In the genomic region with DNA sequence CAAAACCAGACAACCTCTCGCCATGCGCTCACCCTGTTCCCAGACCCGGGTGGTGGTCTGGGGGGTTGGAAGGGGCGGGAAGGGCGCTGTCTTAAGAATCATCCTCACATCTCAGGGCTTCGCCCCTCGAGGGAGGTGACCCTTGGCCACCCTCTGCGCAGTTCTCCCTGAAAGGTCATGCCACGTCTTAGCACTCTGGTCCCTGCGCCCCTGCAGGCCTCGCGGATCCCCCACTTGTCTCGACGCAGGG, we compare ENCODE assay signal across 10 cellular contexts. TPM values are rescaled to one million over a fixed set of nuclear protein-coding genes. Genes with fewer than 3 reads are reported as not detected.
DNase-seq lines count a peak whose midpoint lies in the region; ATAC-seq, FAIRE-seq and TF ChIP-seq lines count a peak whose summit lies in the region.
"Had no signal": no experiment of that assay in that cellular context is flagged by ENCODE, and none has a peak within 500 bp of the region (broad histone marks: within the 10 kb centered on the region; RNA-seq: fewer than 3 reads in every experiment).

No MANE protein-coding gene starts in this region.

- peak overlapping the region; percentile 94 for H3K14ac ChIP-seq in neuronal stem cell (ENCODE audit: low read length)

- BruUV-seq in Panc1 (replicated peaks; lab: Mats Ljungman, UMichigan), result no TSS peak
- BruUV-seq in endothelial cell of umbilical vein (replicated peaks; lab: Mats Ljungman, UMichigan), result no TSS peak

- H2BK12ac ChIP-seq in neuronal stem cell (ENCODE audit: low read length), result peak overlapping the region; percentile 52

- H4K91ac ChIP-seq in neuronal stem cell (ENCODE audit: low read depth, low read length, poor library complexity), result peak overlapping the region; percentile 34

- H3K9ac ChIP-seq in endothelial cell of umbilical vein (replicated peaks; ENCODE audit: extremely low read depth, insufficient read depth, low read length) (peak overlapping the region; percentile 79), neuronal stem cell (ENCODE audit: low read depth, low read length, poor library complexity) (peak overlapping the region; percentile 88)

- H3K4me3 ChIP-seq in CD8-positive, alpha-beta memory T cell (ENCODE audit: low read length), result peak overlapping the region; percentile 41
- H3K4me3 ChIP-seq in Panc1 (ENCODE audit: low read depth in 2 of 2, low read length in 2 of 2) (peak overlapping the region; percentile 71 to 83), endothelial cell of umbilical vein (replicated peaks in 1 of 3; ENCODE audit: insufficient read depth in 1 of 3, low read depth in 1 of 3, low read length in 3 of 3) (peak overlapping the region in 2 of 3 experiments; percentile 56 to 76), neuronal stem cell (ENCODE audit: low read length in 2 of 2) (peak overlapping the region; percentile 42 to 76)

- no CpG with 5 or more reads among the region's 14 CpGs for WGBS in neuronal stem cell (ENCODE audit: extremely low coverage in 2 of 2, insufficient read length in 2 of 2, insufficient replicate concordance in 1 of 2), 2 donors

- intact Hi-C loops in Panc1 (cut with micrococcal nuclease; ENCODE audit: unreplicated experiment) (loop anchor here (5.0 kb wide), 1 partner anchor 43 kb away; the partner anchor contains the start of gene CAPRIN2), endothelial cell of umbilical vein (cut with micrococcal nuclease) (loop anchor here (1.0 to 10.0 kb wide), 7 partner anchors 41 to 1561 kb away; partner anchors contain the start of genes CAPRIN2 and IPO8)

- H3K36me3 Mint-ChIP-seq in CD8-positive, alpha-beta memory T cell, result no peaks in the 10 kb centered on the region
- H3K36me3 Mint-ChIP-seq in activated naive CD4-positive, alpha-beta T cell treated with anti-CD3 and anti-CD28 coated beads, Interleukin-2, amount 10 ng/mL, durations not matched to agents 7 days and 5 days, result no peaks in the 10 kb centered on the region

- no peaks in the 10 kb centered on the region for H3K9me3 ChIP-seq in CD8-positive, alpha-beta memory T cell (ENCODE audit: low read length)
- H3K9me3 ChIP-seq in Panc1 (ENCODE audit: control insufficient read depth, insufficient read depth, low read depth, low read length), result no peaks in the 10 kb centered on the region
- H3K9me3 ChIP-seq in endothelial cell of umbilical vein (replicated peaks; ENCODE audit: control insufficient read depth, insufficient read depth, low read length), result no peaks in the 10 kb centered on the region
- H3K9me3 ChIP-seq in neuronal stem cell (replicated peaks in 1 of 2; ENCODE audit: control insufficient read depth in 2 of 2, insufficient read depth in 1 of 2, low read depth in 1 of 2, low read length in 2 of 2), result peaks cover 0 to 1% of the 10 kb centered on the region in 2 donors

- peak overlapping the region; percentile 69 for H2BK120ac ChIP-seq in neuronal stem cell (ENCODE audit: low read depth, low read length)

- peaks cover 12 to 21% (median 13%) of the 10 kb centered on the region in 3 donors for H3K4me1 Mint-ChIP-seq in CD8-positive, alpha-beta memory T cell
- H3K4me1 Mint-ChIP-seq in activated naive CD4-positive, alpha-beta T cell treated with anti-CD3 and anti-CD28 coated beads, Interleukin-2, amount 10 ng/mL, durations not matched to agents 7 days and 5 days, result peaks cover 22% of the 10 kb centered on the region

- peak overlapping the region in 3 of 8 donors; percentile 29 to 69 (median 56) for H3K27ac Mint-ChIP-seq in CD8-positive, alpha-beta memory T cell
- no peak overlapping the region for H3K27ac Mint-ChIP-seq in activated naive CD4-positive, alpha-beta T cell treated with anti-CD3 and anti-CD28 coated beads, Interleukin-2, amount 10 ng/mL, durations not matched to agents 7 days and 5 days

- H4K8ac ChIP-seq in neuronal stem cell (ENCODE audit: low read depth, low read length), result no peak overlapping the region

- no peak overlapping the region for H2AFZ ChIP-seq in endothelial cell of umbilical vein (ENCODE audit: low read depth, low read length)
- peak overlapping the region; percentile 93 for H2AFZ ChIP-seq in neuronal stem cell (ENCODE audit: low read length)

- DNase-seq in CD8-positive, alpha-beta memory T cell, result peak in 1 of 5 donors; percentile 16
- no peak for DNase-seq in Panc1 (ENCODE audit: low read depth, low spot score)
- no peak for DNase-seq in endothelial cell of umbilical vein (ENCODE audit: low read depth, low spot score)
- peak; percentile 35 for DNase-seq in neuronal stem cell (ENCODE audit: low spot score)
- no peak for DNase-seq in GF-D8 (lab: John Stamatoyannopoulos, UW)
- no peak for DNase-seq in A172 (ENCODE audit: low spot score)
- DNase-seq in activated naive CD4-positive, alpha-beta T cell treated with anti-CD3 and anti-CD28 coated beads, Interleukin-2, amount 10 ng/mL, durations not matched to agents 7 days and 5 days, result no peak
- DNase-seq: foreskin melanocyte, NCI-H446 treated with DMSO at 0.1 percent for 48 hours had no signal

- dilution Hi-C loops in endothelial cell of umbilical vein (cut with MboI; ENCODE audit: extremely low pct_ligation_motif_present, low sequenced_read_pairs), result no loop called here

- H3K4me2 ChIP-seq in endothelial cell of umbilical vein (ENCODE audit: insufficient read depth, low read length), result peak overlapping the region; percentile 71
- peak overlapping the region; percentile 100 for H3K4me2 ChIP-seq in neuronal stem cell (ENCODE audit: insufficient read depth, low read length, poor library complexity, severe bottlenecking)

- H4K20me1 ChIP-seq in endothelial cell of umbilical vein (replicated peaks; ENCODE audit: control insufficient read depth, extremely low read depth, insufficient read depth, low read length), result no peaks in the 10 kb centered on the region

- H3K79me2 ChIP-seq in endothelial cell of umbilical vein (ENCODE audit: control insufficient read depth, insufficient read depth, low read length), result peaks cover 2% of the 10 kb centered on the region

- ATAC-seq in Panc1 (no peak), GM19467 (IDR thresholded peaks at IDR 0.05; ENCODE audit: unreplicated experiment) (no peak)

- no peaks in the 10 kb centered on the region for H3K4me1 ChIP-seq in CD8-positive, alpha-beta memory T cell (ENCODE audit: insufficient read depth, low read length)
- peaks cover 45% of the 10 kb centered on the region for H3K4me1 ChIP-seq in Panc1 (ENCODE audit: control insufficient read depth, insufficient read depth, low read length)
- peaks cover 39% of the 10 kb centered on the region for H3K4me1 ChIP-seq in endothelial cell of umbilical vein (ENCODE audit: control insufficient read depth, extremely low read depth, insufficient read depth, low read length)
- H3K4me1 ChIP-seq in neuronal stem cell (ENCODE audit: control insufficient read depth in 2 of 2, insufficient read depth in 1 of 2, low read depth in 1 of 2, low read length in 2 of 2), result peaks cover 6 to 15% of the 10 kb centered on the region in 2 donors

- H2BK15ac ChIP-seq in neuronal stem cell (ENCODE audit: low read length), result peak overlapping the region; percentile 68

- no peak overlapping the region for H3K4ac ChIP-seq in neuronal stem cell (ENCODE audit: low read length)

- H3K18ac ChIP-seq in neuronal stem cell (ENCODE audit: low read length), result peak overlapping the region; percentile 98

- in situ Hi-C loops in Panc1 (cut with HindIII; ENCODE audit: low pct_unique_long_range_greater_than_20kb, low sequenced_read_pairs), result no loop called here

- H3K9me1 ChIP-seq in endothelial cell of umbilical vein (replicated peaks; ENCODE audit: control insufficient read depth, extremely low read depth, insufficient read depth, low read length), result no peaks in the 10 kb centered on the region

- H2BK5ac ChIP-seq in neuronal stem cell (ENCODE audit: low read length), result peak overlapping the region; percentile 97

- peaks cover 5% of the 10 kb centered on the region for H3K27me3 ChIP-seq in CD8-positive, alpha-beta memory T cell (ENCODE audit: insufficient read depth, low read length, poor library complexity, severe bottlenecking)
- no peaks in the 10 kb centered on the region for H3K27me3 ChIP-seq in Panc1 (ENCODE audit: control insufficient read depth, insufficient read depth, low read length)
- no peaks in the 10 kb centered on the region for H3K27me3 ChIP-seq in endothelial cell of umbilical vein (ENCODE audit: control insufficient read depth in 2 of 2, insufficient read depth in 2 of 2, low read length in 2 of 2)
- H3K27me3 ChIP-seq in neuronal stem cell (ENCODE audit: control insufficient read depth in 3 of 3, insufficient read depth in 3 of 3, low read depth in 1 of 3, low read length in 3 of 3), result peaks cover 0 to 34% (median 8%) of the 10 kb centered on the region in 3 experiments

- FAIRE-seq in endothelial cell of umbilical vein (lab: Jason Lieb, UNC), result no peak

- H3K79me1 ChIP-seq in neuronal stem cell (ENCODE audit: low read depth, low read length), result no peaks in the 10 kb centered on the region

- POLR2A ChIA-PET in CD8-positive, alpha-beta memory T cell (lab: Charles Lee), result no interaction called here
- POLR2A ChIA-PET in Panc1 (lab: Charles Lee), result interaction anchor here (0.6 kb wide), 1 partner anchor 41 kb away, joined by 3 read pairs; no protein-coding TSS in a partner anchor
- POLR2A ChIA-PET in endothelial cell of umbilical vein (lab: Charles Lee), result interaction anchor here (1.9 kb wide), 1 partner anchor 41 kb away, joined by 22 read pairs; the partner anchor contains the start of gene CAPRIN2

- no peaks in the 10 kb centered on the region for H3K9me3 Mint-ChIP-seq in CD8-positive, alpha-beta memory T cell
- no peaks in the 10 kb centered on the region for H3K9me3 Mint-ChIP-seq in activated naive CD4-positive, alpha-beta T cell treated with anti-CD3 and anti-CD28 coated beads, Interleukin-2, amount 10 ng/mL, durations not matched to agents 7 days and 5 days

- H3K36me3 ChIP-seq in CD8-positive, alpha-beta memory T cell (ENCODE audit: insufficient read depth, low read length), result no peaks in the 10 kb centered on the region
- H3K36me3 ChIP-seq in Panc1 (ENCODE audit: control insufficient read depth, insufficient read depth, low read length), result no peaks in the 10 kb centered on the region
- H3K36me3 ChIP-seq in endothelial cell of umbilical vein (ENCODE audit: control insufficient read depth in 2 of 2, extremely low read depth in 1 of 2, insufficient read depth in 2 of 2, low read length in 2 of 2), result no peaks in the 10 kb centered on the region
- H3K36me3 ChIP-seq in neuronal stem cell (replicated peaks in 1 of 2; ENCODE audit: control insufficient read depth in 2 of 2, insufficient read depth in 2 of 2, low read length in 2 of 2), result no peaks in the 10 kb centered on the region

- TF ChIP-seq CTCF in Panc1 (IDR thresholded peaks at IDR 0.05), result no peak
- TF ChIP-seq CTCF in endothelial cell of umbilical vein (IDR thresholded peaks at IDR 0.05; ENCODE audit: extremely low read depth in 1 of 2, insufficient read depth in 1 of 2, low read depth in 1 of 2, low read length in 2 of 2), result peak in 1 of 2 donors; percentile 14

- CTCF ChIA-PET in CD8-positive, alpha-beta memory T cell (lab: Charles Lee), result interaction anchor here (1.0 to 1.8 kb wide), 2 partner anchors 27 to 41 kb away, joined by 3 to 8 read pairs; partner anchors contain the start of gene CAPRIN2
- CTCF ChIA-PET in Panc1 (lab: Charles Lee) (no interaction called here), endothelial cell of umbilical vein (lab: Charles Lee) (interaction anchor here (1.5 to 3.3 kb wide), 5 partner anchors 11 to 338 kb away, joined by 3 to 55 read pairs (median 9); partner anchors contain the start of genes CAPRIN2 and IPO8)
- CTCF ChIA-PET in activated naive CD4-positive, alpha-beta T cell treated with anti-CD3 and anti-CD28 coated beads, Interleukin-2, amount 10 ng/mL, durations not matched to agents 7 days and 5 days (lab: Charles Lee), result no interaction called here

- TF ChIP-seq POLR2A in endothelial cell of umbilical vein (IDR thresholded peaks at IDR 0.05; ENCODE audit: low read depth, low read length), result no peak

- peak overlapping the region; percentile 82 for H3K23ac ChIP-seq in neuronal stem cell (ENCODE audit: low read depth, low read length, poor library complexity)

- peak overlapping the region; percentile 76 to 89 (median 84) for H3K4me3 Mint-ChIP-seq in CD8-positive, alpha-beta memory T cell
- H3K4me3 Mint-ChIP-seq in activated naive CD4-positive, alpha-beta T cell treated with anti-CD3 and anti-CD28 coated beads, Interleukin-2, amount 10 ng/mL, durations not matched to agents 7 days and 5 days, result no peak overlapping the region

- H2AK5ac ChIP-seq in neuronal stem cell (ENCODE audit: low read depth, low read length), result no peak overlapping the region

- H3K27me3 Mint-ChIP-seq in CD8-positive, alpha-beta memory T cell, result peaks cover 20 to 51% of the 10 kb centered on the region in 2 donors
- H3K27me3 Mint-ChIP-seq in activated naive CD4-positive, alpha-beta T cell treated with anti-CD3 and anti-CD28 coated beads, Interleukin-2, amount 10 ng/mL, durations not matched to agents 7 days and 5 days, result peaks cover 75% of the 10 kb centered on the region

- H3K27ac ChIP-seq in CD8-positive, alpha-beta memory T cell (ENCODE audit: low read depth, low read length), result no peak overlapping the region
- H3K27ac ChIP-seq in Panc1 (ENCODE audit: low read length) (peak overlapping the region; percentile 90), endothelial cell of umbilical vein (ENCODE audit: insufficient read depth, low read depth, low read length) (peak overlapping the region; percentile 97), neuronal stem cell (replicated peaks; ENCODE audit: low read length) (peak overlapping the region; percentile 3)

RNA-seq across cellular contexts. Expression of gene CAPRIN2, which starts 40.6 kb away (rescaled TPM):
- 10 to 100 TPM in 1 of 2 experiments, 1 to 10 TPM in 1; 8.8 to 11.5 TPM for total RNA-seq in CD8-positive, alpha-beta memory T cell
- 11.1 TPM for polyA plus RNA-seq in CD8-positive, alpha-beta memory T cell
- total RNA-seq in Panc1 (2021; ENCODE audit: unreplicated experiment) (28.6 TPM), endothelial cell of umbilical vein (25.0 and 29.9 TPM in 2 replicates)
- polyA plus RNA-seq in Panc1 (2012; ENCODE audit: insufficient read length), result 14.2 TPM
- 11.3 and 13.5 TPM in 2 replicates for polyA plus RNA-seq in endothelial cell of umbilical vein
- 8.0 and 9.2 TPM in 2 replicates for polyA plus RNA-seq in endothelial cell of umbilical vein (2011; cell fraction: cytosol; rRNA removed)
- polyA plus RNA-seq in endothelial cell of umbilical vein (2011; cell fraction: nucleus; rRNA removed), result 95.4 and 104 TPM in 2 replicates
- polyA plus RNA-seq in endothelial cell of umbilical vein (2012), result 24.2 and 25.2 TPM in 2 replicates
- 13.4 and 19.5 TPM in 2 replicates for polyA minus RNA-seq in endothelial cell of umbilical vein
- polyA minus RNA-seq in endothelial cell of umbilical vein (2011; cell fraction: cytosol; rRNA and poly(A)+ RNA removed), result 7.1 TPM
- polyA minus RNA-seq in endothelial cell of umbilical vein (2011; cell fraction: nucleus; rRNA and poly(A)+ RNA removed), result 31.7 and 44.6 TPM in 2 replicates
- polyA plus RNA-seq in neuronal stem cell (2013, experiment 1 of 2), result 33.9 TPM
- 33.2 TPM for polyA plus RNA-seq in neuronal stem cell (2013, experiment 2 of 2)
- total RNA-seq in A172 (2014; rRNA removed; shearing (Covaris generic)), result 21.9 and 29.3 TPM in 2 replicates

Comparison
In these comparisons a context has a peak if more than half of its experiments do, and no peak if none do; other contexts are left out.
1. CTCF ChIA-PET loops: an anchor here in CD8-positive, alpha-beta memory T cell (1.0 to 1.8 kb wide) and endothelial cell of umbilical vein (1.5 to 3.3 kb wide); none called in Panc1 and activated naive CD4-positive, alpha-beta T cell treated with anti-CD3 and anti-CD28 coated beads, Interleukin-2, amount 10 ng/mL, durations not matched to agents 7 days and 5 days.